10 cellular contexts compared by ENCODE assay signal in the genomic region with DNA sequence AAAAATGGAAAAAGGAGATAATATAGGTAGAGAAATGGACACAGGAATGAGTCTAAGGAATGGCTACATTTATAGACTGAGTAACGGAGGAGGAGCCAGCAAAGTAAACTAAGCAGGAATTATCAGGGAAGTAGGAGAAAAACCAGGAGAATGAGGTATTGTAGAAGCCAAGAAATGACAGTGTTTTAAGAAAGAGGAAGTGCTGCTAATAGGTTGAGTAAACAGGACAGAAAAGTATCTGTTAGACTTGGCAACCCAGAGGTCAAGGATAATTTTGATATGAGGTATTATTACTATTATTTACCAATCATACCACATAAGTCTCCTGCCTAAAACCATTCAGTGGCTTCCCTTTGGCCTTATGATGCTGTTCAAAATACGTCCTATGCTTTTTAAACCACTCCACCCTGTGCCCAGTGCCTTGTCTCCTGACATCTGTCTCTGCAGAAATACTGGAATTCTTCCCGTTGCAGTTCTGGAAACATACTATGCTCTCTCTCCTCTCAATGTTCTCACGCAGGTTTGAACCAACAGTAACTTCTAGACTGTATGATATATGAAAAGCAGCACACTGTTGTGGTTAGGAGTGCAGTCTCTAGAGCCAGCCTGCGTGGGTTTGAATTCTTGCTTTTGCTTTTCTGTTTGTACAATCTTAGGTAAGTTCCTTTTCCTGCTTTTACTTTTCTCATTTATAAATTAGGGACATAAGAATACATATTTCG. TPM values are rescaled to one million over a fixed set of nuclear protein-coding genes. Genes with fewer than 3 reads are reported as not detected.
DNase-seq lines count a peak whose midpoint lies in the region; ATAC-seq and TF ChIP-seq lines count a peak whose summit lies in the region.
"Had no signal": no experiment of that assay in that cellular context is flagged by ENCODE, and none has a peak within 500 bp of the region (broad histone marks: within the 10 kb centered on the region; RNA-seq: fewer than 3 reads in every experiment).

No MANE protein-coding gene starts in this region.

- no peaks in the 10 kb centered on the region for H3K79me2 ChIP-seq in OCI-LY3 (ENCODE audit: low read length)

- TF ChIP-seq POLR2A in lower leg skin (IDR thresholded peaks at IDR 0.05) = no peak

- no peak overlapping the region for H3K9ac ChIP-seq in OCI-LY3 (ENCODE audit: low read length)

- H3K4me3 ChIP-seq in GM06990 (replicated peaks; ENCODE audit: low read depth, low read length) (no peak overlapping the region), OCI-LY3 (ENCODE audit: low read length) (no peak overlapping the region), lower leg skin (ENCODE audit: low read depth, poor library complexity, severe bottlenecking) (no peak overlapping the region)

- peaks cover 12% of the 10 kb centered on the region for H3K36me3 Mint-ChIP-seq in activated naive CD8-positive, alpha-beta T cell treated with anti-CD3 and anti-CD28 coated beads, Interleukin-2, amount 50 U/mL, for 24 hours (ENCODE audit: low read depth)

- no peak overlapping the region for H3K4me3 Mint-ChIP-seq in activated naive CD8-positive, alpha-beta T cell treated with anti-CD3 and anti-CD28 coated beads, Interleukin-2, amount 50 U/mL, for 24 hours

- no peaks in the 10 kb centered on the region for H3K36me3 ChIP-seq in GM06990 (ENCODE audit: control insufficient read depth, insufficient read depth, low read length)
- H3K36me3 ChIP-seq in OCI-LY3 (replicated peaks; ENCODE audit: low read depth, low read length) = no peaks in the 10 kb centered on the region

- peak overlapping the region; percentile 34 for H3K4me2 ChIP-seq in OCI-LY3 (ENCODE audit: low read length)

- no peaks in the 10 kb centered on the region for H3K27me3 ChIP-seq in GM06990 (replicated peaks; ENCODE audit: control insufficient read depth, insufficient read depth, low read length)
- no peaks in the 10 kb centered on the region for H3K27me3 ChIP-seq in OCI-LY3 (ENCODE audit: low read depth, low read length)

- no peak overlapping the region for H2AFZ ChIP-seq in OCI-LY3 (ENCODE audit: low read depth, low read length)

- intact Hi-C loops in lower leg skin (cut with DNase I; ENCODE audit: low total_unique reads) = no loop called here

- peaks cover 8% of the 10 kb centered on the region for H3K4me1 ChIP-seq in OCI-LY3 (ENCODE audit: low read length)

- ATAC-seq in GM19397 (IDR thresholded peaks at IDR 0.05; ENCODE audit: unreplicated experiment) (peak; percentile 63), HG02981 (IDR thresholded peaks at IDR 0.05; ENCODE audit: unreplicated experiment) (peak; percentile 56)
- ATAC-seq in activated naive CD8-positive, alpha-beta T cell treated with anti-CD3 and anti-CD28 coated beads, Interleukin-2, amount 50 U/mL, for 24 hours = no peak

- no peak overlapping the region for H3K27ac Mint-ChIP-seq in activated naive CD8-positive, alpha-beta T cell treated with anti-CD3 and anti-CD28 coated beads, Interleukin-2, amount 50 U/mL, for 24 hours

- no peaks in the 10 kb centered on the region for H3K9me3 ChIP-seq in OCI-LY3 (ENCODE audit: insufficient read depth, low read length)

- WGBS in lower leg skin, 2 donors = 73 to 75% methylated on average over 6 of the region's 6 CpGs

- H3K27ac ChIP-seq in OCI-LY3 (ENCODE audit: low read length) = no peak overlapping the region

- peak; percentile 11 for DNase-seq in GM06990 (ENCODE audit: extremely low read depth, insufficient read length)
- no peak for DNase-seq in stimulated activated naive CD4-positive, alpha-beta T cell treated with Interleukin-2 at 50 U/mL for 16 hours (lab: John Stamatoyannopoulos, UW)
- DNase-seq in activated naive CD8-positive, alpha-beta T cell treated with anti-CD3 and anti-CD28 coated beads, Interleukin-2, amount 50 U/mL, for 24 hours = no peak
- DNase-seq in NCI-H128 (lab: John Stamatoyannopoulos, UW; ENCODE audit: unreplicated experiment) = no peak
- DNase-seq in lower leg skin (ENCODE audit: low spot score in 2 of 2) = no peak
- DNase-seq: NCI-H1694, nucleus accumbens had no signal

- H3K27me3 Mint-ChIP-seq in activated naive CD8-positive, alpha-beta T cell treated with anti-CD3 and anti-CD28 coated beads, Interleukin-2, amount 50 U/mL, for 24 hours = no peaks in the 10 kb centered on the region

- no peaks in the 10 kb centered on the region for H4K20me1 ChIP-seq in OCI-LY3 (ENCODE audit: insufficient read depth, low read length)

- H3K4me1 Mint-ChIP-seq in activated naive CD8-positive, alpha-beta T cell treated with anti-CD3 and anti-CD28 coated beads, Interleukin-2, amount 50 U/mL, for 24 hours = peaks cover 25% of the 10 kb centered on the region

- TF ChIP-seq CTCF in GM06990 (IDR thresholded peaks at IDR 0.05; ENCODE audit: insufficient read depth, low read length, poor library complexity, severe bottlenecking) (no peak), OCI-LY3 (IDR thresholded peaks at IDR 0.05; ENCODE audit: low read depth, low read length) (no peak), lower leg skin (IDR thresholded peaks at IDR 0.05) (no peak)

- H3K9me3 Mint-ChIP-seq in activated naive CD8-positive, alpha-beta T cell treated with anti-CD3 and anti-CD28 coated beads, Interleukin-2, amount 50 U/mL, for 24 hours = peaks cover 21% of the 10 kb centered on the region

RNA-seq across cellular contexts. Expression of a gene that starts 24.6 kb away (rescaled TPM):
- 10 to 100 TPM; 50.4 to 71.6 (median 57.3) TPM for total RNA-seq in lower leg skin
